18 cellular contexts compared by ENCODE assay signal in genomic region chr12:121217761-121218160, GRCh38. TPM values are rescaled to one million over a fixed set of nuclear protein-coding genes. Genes with fewer than 3 reads are reported as not detected.
A peak's percentile ranks its signal among the peaks of the same experiment; 100 is the strongest.
DNase-seq lines count a peak whose midpoint lies in the region; ATAC-seq, FAIRE-seq and TF ChIP-seq lines count a peak whose summit lies in the region.
"Had no signal": no experiment of that assay in that cellular context is flagged by ENCODE, and none has a peak within 500 bp of the region (broad histone marks: within the 10 kb centered on the region; RNA-seq: fewer than 3 reads in every experiment).

No MANE protein-coding gene starts in this region.

- TF ChIP-seq CTCF in Peyer's patch (IDR thresholded peaks at IDR 0.05): peak in 1 of 6 experiments; percentile 13
- TF ChIP-seq CTCF in psoas muscle (IDR thresholded peaks at IDR 0.05): no peak

- peak overlapping the region in 2 of 4 donors; percentile 3 to 24 for H3K4me3 ChIP-seq in Peyer's patch
- no peak overlapping the region for H3K4me3 ChIP-seq in small intestine (ENCODE audit: low read depth in 1 of 2, low read length in 2 of 2)
- H3K4me3 ChIP-seq in psoas muscle: no peak overlapping the region
- H3K4me3 ChIP-seq: dorsolateral prefrontal cortex had no signal

- H3K9me3 ChIP-seq in Peyer's patch (no peaks in the 10 kb centered on the region), small intestine (ENCODE audit: control insufficient read depth, low read depth) (no peaks in the 10 kb centered on the region), psoas muscle (no peaks in the 10 kb centered on the region)

- H3K27ac ChIP-seq in Peyer's patch: peak overlapping the region in 3 of 4 donors; percentile 72 to 95 (median 93)
- H3K27ac ChIP-seq in small intestine (ENCODE audit: low read depth in 1 of 2, low read length in 1 of 2): peak overlapping the region; percentile 62 to 85
- H3K27ac ChIP-seq in psoas muscle: no peak overlapping the region
- H3K27ac ChIP-seq: parathyroid adenoma, WERI-Rb-1 had no signal

- H3K4me1 ChIP-seq in Peyer's patch (peaks cover 0 to 45% (median 10%) of the 10 kb centered on the region in 4 donors), small intestine (ENCODE audit: control insufficient read depth in 2 of 2, insufficient read depth in 1 of 2, low read depth in 1 of 2, low read length in 1 of 2) (peaks cover 7 to 12% of the 10 kb centered on the region in 2 donors), psoas muscle (no peaks in the 10 kb centered on the region)

- peaks cover 0 to 22% (median 0%) of the 10 kb centered on the region in 3 donors for H3K36me3 ChIP-seq in Peyer's patch
- H3K36me3 ChIP-seq in small intestine (ENCODE audit: control insufficient read depth in 2 of 2, insufficient read depth in 2 of 2, low read length in 2 of 2): peaks cover 4 to 6% of the 10 kb centered on the region in 2 donors
- H3K36me3 ChIP-seq in psoas muscle (ENCODE audit: insufficient read depth in 1 of 2, low read depth in 1 of 2): no peaks in the 10 kb centered on the region
- H3K36me3 ChIP-seq: WERI-Rb-1 had no signal

- peak; percentile 30 for DNase-seq in DMS 273 (lab: John Stamatoyannopoulos, UW; ENCODE audit: unreplicated experiment)
- DNase-seq in DMS 273 treated with DMSO at 0.1 percent for 48 hours (lab: John Stamatoyannopoulos, UW): no peak
- DNase-seq in Peyer's patch: peak in 2 of 3 donors; percentile 64 to 69
- DNase-seq in left colon: peak; percentile 53 to 62
- DNase-seq in small intestine: peak; percentile 92
- no peak for DNase-seq in psoas muscle
- no peak for DNase-seq in AG20443 (ENCODE audit: low spot score)
- DNase-seq: 8988T, activated gamma-delta T cell treated with Interleukin-2 at 50 U/mL for 16 hours, head of caudate nucleus, NCI-H1417, NCI-H446 treated with DMSO at 0.1 percent for 48 hours, nephron progenitor cell, WERI-Rb-1 had no signal

- H3K27me3 ChIP-seq in Peyer's patch (no peaks in the 10 kb centered on the region), small intestine (ENCODE audit: control insufficient read depth in 2 of 2, insufficient read depth in 2 of 2, low read length in 2 of 2) (no peaks in the 10 kb centered on the region), psoas muscle (ENCODE audit: insufficient read depth in 3 of 3, low read length in 2 of 3) (no peaks in the 10 kb centered on the region)
- H3K27me3 ChIP-seq: dorsolateral prefrontal cortex had no signal

- 19 to 73% (median 31%) methylated on average over 5 of the region's 5 CpGs for WGBS in small intestine, 3 donors
- WGBS in psoas muscle, 3 donors: 89 to 90% (median 89%) methylated on average over 5 of the region's 5 CpGs

- no peak for FAIRE-seq in small intestine (lab: Jason Lieb, UNC)

- TF ChIP-seq POLR2A in Peyer's patch (IDR thresholded peaks at IDR 0.05): peak; percentile 15 to 65

- intact Hi-C loops in left colon (cut with DNase I, micrococcal nuclease): no loop called here
- intact Hi-C loops in psoas muscle (cut with DNase I): no loop called here

- ATAC-seq in left colon (peak; percentile 75), HG03521 (IDR thresholded peaks at IDR 0.05; ENCODE audit: unreplicated experiment) (no peak), psoas muscle (no peak)
- ATAC-seq: Panc1 had no signal

RNA-seq across cellular contexts. Expression of gene P2RX4, which starts 7.8 kb away (rescaled TPM):
- 100 to 1,000 TPM in 3 of 4 donors, 10 to 100 TPM in 1; 42.9 to 248 (median 154) TPM for total RNA-seq in Peyer's patch
- 100 to 1,000 TPM; 131 to 146 TPM for total RNA-seq in left colon
- 10 to 100 TPM; 17.5 to 49.6 (median 37.3) TPM for polyA plus RNA-seq in small intestine
- 1 to 10 TPM; 1.5 to 3.4 (median 2.5) TPM for total RNA-seq in psoas muscle
- polyA plus RNA-seq in psoas muscle: 1 to 10 TPM; 1.1 to 2.0 (median 1.6) TPM

Comparison
In these comparisons a context has a peak if more than half of its experiments do, and no peak if none do; other contexts are left out.
1. DNase-seq: peak in DMS 273 (single experiment), Peyer's patch (2 of 3), left colon (2 of 2) and small intestine (single experiment); none in DMS 273 treated with DMSO at 0.1 percent for 48 hours (single experiment), psoas muscle (0 of 2) and AG20443 (single experiment).
2. RNA of gene P2RX4, which starts 7.8 kb away (total RNA-seq): 42.9 to 248 TPM in Peyer's patch and 131 to 146 TPM in left colon; 1.5 to 3.4 TPM in psoas muscle; every median in the first group is over 10 times any median in the second.